Comparison of ENCODE assay signal across 8 cellular contexts in the genomic region with DNA sequence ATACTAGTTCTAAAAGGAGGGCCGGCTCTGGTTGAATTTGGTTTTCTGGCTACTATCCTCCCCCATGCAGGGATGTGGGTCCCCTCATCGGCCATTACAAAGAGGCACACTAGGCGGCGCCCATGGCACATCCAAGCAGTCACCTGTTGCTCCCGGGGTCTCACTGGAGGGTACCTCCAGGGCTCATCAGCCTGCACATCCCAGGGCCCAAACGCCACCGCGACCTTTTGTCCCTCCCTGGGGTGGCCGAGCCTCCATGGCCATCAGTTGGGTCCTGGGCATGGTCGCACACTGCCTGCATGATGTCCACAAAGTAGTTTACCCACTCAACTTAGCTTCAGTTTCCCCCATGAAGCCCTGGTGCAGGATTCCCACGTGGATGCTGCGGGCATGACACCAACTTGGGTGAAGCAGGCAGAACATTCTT. TPM values are rescaled to one million over a fixed set of nuclear protein-coding genes. Genes with fewer than 3 reads are reported as not detected.
A peak's percentile ranks its signal among the peaks of the same experiment; 100 is the strongest.
DNase-seq lines count a peak whose midpoint lies in the region; ATAC-seq and TF ChIP-seq lines count a peak whose summit lies in the region.

No MANE protein-coding gene starts in this region.

- no peaks in the 10 kb centered on the region for H4K20me1 ChIP-seq in OCI-LY3 (ENCODE audit: insufficient read depth, low read length)

- intact Hi-C loops in body of pancreas (cut with DNase I): loop anchor here (5.0 kb wide), 1 partner anchor 65 kb away; no protein-coding TSS in a partner anchor

- H3K27me3 ChIP-seq in OCI-LY3 (ENCODE audit: low read depth, low read length) (no peaks in the 10 kb centered on the region), body of pancreas (no peaks in the 10 kb centered on the region), kidney epithelial cell (ENCODE audit: control insufficient read depth, insufficient read depth, low read length) (peaks cover 5% of the 10 kb centered on the region)

- H3K4me3 ChIP-seq in OCI-LY3 (ENCODE audit: low read length) (no peak overlapping the region), body of pancreas (no peak overlapping the region), kidney epithelial cell (ENCODE audit: low read depth, low read length) (no peak overlapping the region)

- H3K27ac ChIP-seq in OCI-LY3 (ENCODE audit: low read length) (no peak overlapping the region), body of pancreas (no peak overlapping the region), substantia nigra (ENCODE audit: low read depth, low read length, poor library complexity, severe bottlenecking) (no peak overlapping the region)

- no peak overlapping the region for H3K9ac ChIP-seq in OCI-LY3 (ENCODE audit: low read length)

- ATAC-seq in body of pancreas (peak; percentile 30), HG03196 (IDR thresholded peaks at IDR 0.05; ENCODE audit: unreplicated experiment) (no peak)

- TF ChIP-seq CTCF in OCI-LY3 (IDR thresholded peaks at IDR 0.05; ENCODE audit: low read depth, low read length): peak; percentile 84
- TF ChIP-seq CTCF in body of pancreas (IDR thresholded peaks at IDR 0.05): peak; percentile 30 to 80 (median 56)
- TF ChIP-seq CTCF in kidney epithelial cell (IDR thresholded peaks at IDR 0.05; ENCODE audit: insufficient read depth, low read length, poor library complexity, severe bottlenecking): peak; percentile 86

- H3K4me2 ChIP-seq in OCI-LY3 (ENCODE audit: low read length): no peak overlapping the region

- peaks cover 4% of the 10 kb centered on the region for H3K79me2 ChIP-seq in OCI-LY3 (ENCODE audit: low read length)

- peaks cover under 1% of the 10 kb centered on the region; the same call in 1 of the 2 replicates for H3K9me3 ChIP-seq in OCI-LY3 (ENCODE audit: insufficient read depth, low read length)
- H3K9me3 ChIP-seq in body of pancreas: no peaks in the 10 kb centered on the region

- WGBS in body of pancreas, 2 donors: 16 to 17% methylated on average over 3 to 12 of the region's 12 CpGs

- DNase-seq in activated effector memory CD4-positive, alpha-beta T cell treated with anti-CD3 and anti-CD28 coated beads, Interleukin-2, amount 50 U/mL, for 16 hours: peak; percentile 70
- DNase-seq in activated effector memory CD4-positive, alpha-beta T cell treated with Interleukin-2 at 50 U/mL for 16 hours: no peak
- DNase-seq in body of pancreas (peak; percentile 30 to 70 (median 48)), kidney epithelial cell (ENCODE audit: low read depth) (no peak), substantia nigra (lab: John Stamatoyannopoulos, UW) (peak in 39 of 49 donors; percentile 9 to 64 (median 33)), NCI-H2107 treated with DMSO at 0.1 percent for 48 hours (lab: John Stamatoyannopoulos, UW; ENCODE audit: unreplicated experiment) (no peak)

- no peak overlapping the region for H2AFZ ChIP-seq in OCI-LY3 (ENCODE audit: low read depth, low read length)

- TF ChIP-seq POLR2A in body of pancreas (IDR thresholded peaks at IDR 0.05): no peak

- peaks cover 15% of the 10 kb centered on the region for H3K36me3 ChIP-seq in OCI-LY3 (replicated peaks; ENCODE audit: low read depth, low read length)
- H3K36me3 ChIP-seq in body of pancreas (replicated peaks in 1 of 2; ENCODE audit: insufficient read depth in 1 of 2, low read depth in 2 of 2): no peaks in the 10 kb centered on the region
- H3K36me3 ChIP-seq in kidney epithelial cell (ENCODE audit: control insufficient read depth, insufficient read depth, low read length): peaks cover 1% of the 10 kb centered on the region

- peaks cover 41% of the 10 kb centered on the region for H3K4me1 ChIP-seq in OCI-LY3 (ENCODE audit: low read length)
- no peaks in the 10 kb centered on the region for H3K4me1 ChIP-seq in body of pancreas

RNA-seq across cellular contexts. Expression of a gene that starts 28.3 kb away (rescaled TPM):
- total RNA-seq in body of pancreas (10 to 100 TPM; 17.8 to 39.7 TPM), kidney epithelial cell (37.4 and 60.4 TPM in 2 replicates)

RNA-seq across cellular contexts. Expression of a gene that starts 46.2 kb away (rescaled TPM):
- 1 to 10 TPM; 3.4 to 6.9 TPM for total RNA-seq in body of pancreas
- 16.3 and 21.4 TPM in 2 replicates for total RNA-seq in kidney epithelial cell

RNA-seq across cellular contexts. Expression of a gene that starts 56.9 kb away (rescaled TPM):
- total RNA-seq in body of pancreas: not detected
- total RNA-seq in kidney epithelial cell: not detected in 2 replicates

Comparison
In these comparisons a context has a peak if more than half of its experiments do, and no peak if none do; other contexts are left out.
1. DNase-seq: peak in activated effector memory CD4-positive, alpha-beta T cell treated with anti-CD3 and anti-CD28 coated beads, Interleukin-2, amount 50 U/mL, for 16 hours (single experiment), body of pancreas (4 of 4) and substantia nigra (39 of 49); none in activated effector memory CD4-positive, alpha-beta T cell treated with Interleukin-2 at 50 U/mL for 16 hours (single experiment), kidney epithelial cell (single experiment) and NCI-H2107 treated with DMSO at 0.1 percent for 48 hours (single experiment).
2. Peak in every context shown above with its lines, with median percentiles within 50 percentile points of each other: CTCF ChIP-seq.